Comparison of ENCODE assay signal across 8 cellular contexts in genomic region chr3:153221748-153222162, GRCh38.
DNase-seq lines count a peak whose midpoint lies in the region; ATAC-seq lines count a peak whose summit lies in the region.

No MANE protein-coding gene starts in this region.

- no peaks in the 10 kb centered on the region for H3K9me3 ChIP-seq in adipocyte (ENCODE audit: control insufficient read depth, low read length)

- peak; percentile 97 to 99 for DNase-seq in SW 1271 (lab: John Stamatoyannopoulos, UW)
- peak; percentile 78 for DNase-seq in adipocyte (ENCODE audit: low read depth)
- DNase-seq in hippocampal formation (lab: John Stamatoyannopoulos, UW): peak; percentile 22 to 41
- peak; percentile 1 to 55 for DNase-seq in stimulated activated CD4-positive, alpha-beta T cell treated with anti-CD3 and anti-CD28 coated beads, Interleukin-1b, Interleukin-23, amount 100 ng/mL, for 1 hour (ENCODE audit: low read depth in 2 of 2)
- no peak for DNase-seq in NCI-H2029 (lab: John Stamatoyannopoulos, UW)
- no peak for DNase-seq in SW480 (ENCODE audit: low spot score)

- peaks cover 5% of the 10 kb centered on the region for H3K4me1 ChIP-seq in adipocyte (ENCODE audit: control insufficient read depth, insufficient read depth, low read length)

- no peaks in the 10 kb centered on the region for H3K27me3 ChIP-seq in adipocyte (replicated peaks; ENCODE audit: control insufficient read depth, insufficient read depth, low read length)

- ATAC-seq in GM18907 (IDR thresholded peaks at IDR 0.05; ENCODE audit: unreplicated experiment) (peak; percentile 98), HG03139 (IDR thresholded peaks at IDR 0.05; ENCODE audit: unreplicated experiment) (peak; percentile 97)

- H3K4me3 ChIP-seq in adipocyte (ENCODE audit: low read length): no peak overlapping the region

- H3K36me3 ChIP-seq in adipocyte (ENCODE audit: control insufficient read depth, insufficient read depth, low read length, severe bottlenecking): no peaks in the 10 kb centered on the region

- peak overlapping the region; percentile 3 for H3K9ac ChIP-seq in adipocyte (ENCODE audit: low read length)

Comparison
In these comparisons a context has a peak if more than half of its experiments do, and no peak if none do; other contexts are left out.
1. DNase-seq: peak in SW 1271 (2 of 2), adipocyte (single experiment), hippocampal formation (2 of 2) and stimulated activated CD4-positive, alpha-beta T cell treated with anti-CD3 and anti-CD28 coated beads, Interleukin-1b, Interleukin-23, amount 100 ng/mL, for 1 hour (2 of 2); none in NCI-H2029 (single experiment) and SW480 (single experiment).